In genomic region chr5:97075649-97076048, GRCh38 we compare ENCODE assay signal across 22 cellular contexts.
"Had no signal": no experiment of that assay in that cellular context is flagged by ENCODE, and none has a peak within 500 bp of the region (broad histone marks: within the 10 kb centered on the region; RNA-seq: fewer than 3 reads in every experiment).

No MANE protein-coding gene starts in this region.

- FAIRE-seq: endometrium, frontal cortex, pancreas had no signal

- H3K4me3 Mint-ChIP-seq: activated CD4-positive, alpha-beta T cell treated with anti-CD3 and anti-CD28 coated beads, Interleukin-2, amount 10 ng/mL, durations not matched to agents 7 days and 5 days; activated CD8-positive, alpha-beta T cell treated with anti-CD3 and anti-CD28 coated beads, Interleukin-2, amount 10 ng/mL, durations not matched to agents 7 days and 5 days; immature natural killer cell; neural progenitor cell; stimulated activated memory B cell treated with anti-CD40 and anti-IgM and Interleukin-4, amounts not matched to agents 10 μg/mL and 1 μg/mL and 100 μg/mL, for 72 hours had no signal

- H3K9ac ChIP-seq: neural progenitor cell had no signal

- ATAC-seq: activated CD8-positive, alpha-beta T cell treated with anti-CD3 and anti-CD28 coated beads, Interleukin-2, amount 10 ng/mL, durations not matched to agents 7 days and 5 days; heart left ventricle; left cardiac atrium; pancreas; stimulated activated memory B cell treated with anti-CD40 and anti-IgM and Interleukin-4, amounts not matched to agents 10 μg/mL and 1 μg/mL and 100 μg/mL, for 72 hours had no signal

- H3K36me3 ChIP-seq: brain microvascular endothelial cell, colonic mucosa, heart left ventricle, neural progenitor cell, pancreas, sigmoid colon had no signal

- H3K9me3 ChIP-seq: colonic mucosa, heart left ventricle, pancreas, sigmoid colon had no signal

- DNase-seq: activated CD4-positive, alpha-beta T cell treated with anti-CD3 and anti-CD28 coated beads, Interleukin-2, amount 10 ng/mL, durations not matched to agents 7 days and 5 days; activated CD8-positive, alpha-beta T cell treated with anti-CD3 and anti-CD28 coated beads, Interleukin-2, amount 10 ng/mL, durations not matched to agents 7 days and 5 days; activated effector memory CD4-positive, alpha-beta T cell treated with anti-CD3 and anti-CD28 coated beads, Interleukin-2, amount 50 U/mL, for 16 hours; activated naive CD4-positive, alpha-beta T cell treated with anti-CD3 and anti-CD28 coated beads, Interleukin-2, amount 50 U/mL, for 16 hours; activated T-cell treated with anti-CD3 and anti-CD28 coated beads, Interleukin-2, amount 50 U/mL, for 48 hours; aorta; brain microvascular endothelial cell; central memory CD4-positive, alpha-beta T cell; colonic mucosa; heart left ventricle; immature natural killer cell; left cardiac atrium; pancreas; sigmoid colon; stimulated activated CD4-positive, alpha-beta T cell treated with anti-CD3 and anti-CD28 coated beads, Interleukin-4, amount 100 ng/mL, for 24 hours; T-helper 1 cell; T-helper 9 cell had no signal

- H3K36me3 Mint-ChIP-seq: neural progenitor cell; stimulated activated memory B cell treated with anti-CD40 and anti-IgM and Interleukin-4, amounts not matched to agents 10 μg/mL and 1 μg/mL and 100 μg/mL, for 72 hours had no signal

- H3K4me1 Mint-ChIP-seq: immature natural killer cell had no signal

- H3K9me3 Mint-ChIP-seq: activated CD4-positive, alpha-beta T cell treated with anti-CD3 and anti-CD28 coated beads, Interleukin-2, amount 10 ng/mL, durations not matched to agents 7 days and 5 days; immature natural killer cell; neural progenitor cell; stimulated activated memory B cell treated with anti-CD40 and anti-IgM and Interleukin-4, amounts not matched to agents 10 μg/mL and 1 μg/mL and 100 μg/mL, for 72 hours had no signal

- H3K27ac Mint-ChIP-seq: activated CD4-positive, alpha-beta T cell treated with anti-CD3 and anti-CD28 coated beads, Interleukin-2, amount 10 ng/mL, durations not matched to agents 7 days and 5 days; activated CD8-positive, alpha-beta T cell treated with anti-CD3 and anti-CD28 coated beads, Interleukin-2, amount 10 ng/mL, durations not matched to agents 7 days and 5 days; immature natural killer cell; neural progenitor cell had no signal

- H3K27me3 Mint-ChIP-seq: stimulated activated memory B cell treated with anti-CD40 and anti-IgM and Interleukin-4, amounts not matched to agents 10 μg/mL and 1 μg/mL and 100 μg/mL, for 72 hours had no signal

- H2AFZ ChIP-seq: neural progenitor cell had no signal

- H3K4me1 ChIP-seq: colonic mucosa, heart left ventricle, pancreas had no signal

- H3K27ac ChIP-seq: brain microvascular endothelial cell, colonic mucosa, heart left ventricle, neural progenitor cell, pancreas, sigmoid colon had no signal

- H3K4me2 ChIP-seq: neural progenitor cell had no signal

- H3K4me3 ChIP-seq: colonic mucosa, heart left ventricle, lung, neural progenitor cell, pancreas, sigmoid colon had no signal

- H3K27me3 ChIP-seq: brain microvascular endothelial cell, colonic mucosa, heart left ventricle, neural progenitor cell, pancreas, sigmoid colon had no signal
